Comparison of ENCODE assay signal across 11 cellular contexts in the genomic region with DNA sequence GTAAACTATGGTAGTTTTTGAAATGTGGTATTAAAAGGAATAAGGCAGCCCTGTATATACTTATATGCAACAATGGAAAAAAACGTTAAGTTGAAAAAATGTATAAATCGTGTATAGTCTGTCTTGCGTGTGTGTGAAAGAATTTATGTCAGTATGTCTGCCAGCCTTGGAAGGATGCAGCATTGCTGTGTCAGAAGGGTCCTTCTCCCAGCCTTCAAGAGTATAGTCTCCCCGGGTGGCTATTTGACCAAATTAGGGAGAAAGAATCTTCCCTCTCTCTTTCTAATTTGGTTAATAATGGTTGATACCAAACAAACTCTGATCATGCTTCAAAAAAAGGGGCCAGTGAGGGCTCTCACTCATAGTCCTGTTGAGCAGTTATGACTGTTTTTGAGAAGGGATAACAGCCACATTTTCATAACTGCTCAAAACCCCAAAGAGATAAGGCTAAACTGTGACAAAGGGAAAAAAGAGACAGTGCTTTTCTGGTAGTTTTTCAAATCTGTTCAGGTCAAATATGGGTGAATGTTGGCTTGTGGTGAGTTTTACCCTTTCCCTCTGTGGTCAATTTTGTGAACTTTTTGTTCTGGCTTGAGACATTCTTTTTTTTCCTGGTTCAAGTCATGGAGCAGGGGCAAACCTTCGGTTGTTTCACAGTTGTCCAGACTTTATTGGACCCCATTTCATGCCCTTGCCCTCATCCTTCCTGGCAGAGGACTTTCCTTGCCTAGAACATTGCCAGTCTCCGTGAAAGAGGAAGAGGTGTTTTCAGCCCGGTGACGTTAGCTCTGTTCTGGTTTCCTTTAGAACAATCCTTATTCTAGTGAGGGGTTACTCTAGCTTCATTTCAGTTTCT. TPM values are rescaled to one million over a fixed set of nuclear protein-coding genes. Genes with fewer than 3 reads are reported as not detected.
DNase-seq lines count a peak whose midpoint lies in the region; ATAC-seq, FAIRE-seq and TF ChIP-seq lines count a peak whose summit lies in the region.
"Had no signal": no experiment of that assay in that cellular context is flagged by ENCODE, and none has a peak within 500 bp of the region (broad histone marks: within the 10 kb centered on the region; RNA-seq: fewer than 3 reads in every experiment).

No MANE protein-coding gene starts in this region.

- H3K4me1 ChIP-seq in HEK293 (ENCODE audit: control insufficient read depth, insufficient read depth, low read length) = no peaks in the 10 kb centered on the region

- CTCF ChIA-PET in HEK293 (lab: Yijun Ruan, JAX) (no interaction called here), WTC11 (lab: Charles Lee) (interaction anchor here (1.1 kb wide), 1 partner anchor 659 kb away, joined by 3 read pairs; no protein-coding TSS in a partner anchor)

- TF ChIP-seq POLR2A in GM12892 (IDR thresholded peaks at IDR 0.05; ENCODE audit: low read depth, low read length) = no peak

- H3K4me3 Mint-ChIP-seq in WTC11 (no peak overlapping the region), natural killer cell (peak overlapping the region; percentile 43)
- H3K4me3 Mint-ChIP-seq: neural progenitor cell had no signal

- no peak overlapping the region for H3K27ac ChIP-seq in HEK293 (ENCODE audit: extremely low read depth, low read depth, low read length)
- H3K27ac ChIP-seq: epithelial cell of prostate, neural progenitor cell had no signal

- TF ChIP-seq CTCF in HEK293 (tag by site-specific recombination; IDR thresholded peaks at IDR 0.05) = no peak
- TF ChIP-seq CTCF in WTC11 (IDR thresholded peaks at IDR 0.05) = no peak
- TF ChIP-seq CTCF in natural killer cell (IDR thresholded peaks at IDR 0.05) = no peak

- H3K9me3 Mint-ChIP-seq in WTC11 = peaks cover 2% of the 10 kb centered on the region
- H3K9me3 Mint-ChIP-seq in natural killer cell = peaks cover 0 to under 1% of the 10 kb centered on the region in 2 donors

- ATAC-seq in WTC11 (no peak), natural killer cell (peak; percentile 44 to 64 (median 58)), GM18907 (IDR thresholded peaks at IDR 0.05; ENCODE audit: unreplicated experiment) (no peak)

- peaks cover 29% of the 10 kb centered on the region for H3K4me1 Mint-ChIP-seq in WTC11
- H3K4me1 Mint-ChIP-seq in natural killer cell = peaks cover 27 to 56% of the 10 kb centered on the region in 2 donors
- H3K4me1 Mint-ChIP-seq: neural progenitor cell had no signal

- H3K36me3 ChIP-seq in HEK293 (ENCODE audit: control insufficient read depth in 2 of 2, insufficient read depth in 1 of 2, low read length in 2 of 2) = no peaks in the 10 kb centered on the region
- no peaks in the 10 kb centered on the region for H3K36me3 ChIP-seq in H7 (replicated peaks; ENCODE audit: control insufficient read depth, insufficient read depth, low read length)
- H3K36me3 ChIP-seq: neural progenitor cell had no signal

- H3K27me3 Mint-ChIP-seq in WTC11 (ENCODE audit: low read depth) (no peaks in the 10 kb centered on the region; the same call in 1 of the 2 replicates), natural killer cell (ENCODE audit: low read depth in 2 of 2) (peaks cover 32 to 36% of the 10 kb centered on the region in 2 donors)

- H3K36me3 Mint-ChIP-seq in WTC11 (peaks cover 2% of the 10 kb centered on the region; the same call in 1 of the 2 replicates), natural killer cell (peaks cover 3% of the 10 kb centered on the region)

- H3K4me3 ChIP-seq in HEK293 (ENCODE audit: low read depth, low read length) (no peak overlapping the region), H7 (ENCODE audit: insufficient read depth, low read depth, low read length) (no peak overlapping the region)
- H3K4me3 ChIP-seq: neural progenitor cell had no signal

- DNase-seq in GM12892 (ENCODE audit: insufficient read length) (no peak), WTC11 (ENCODE audit: low spot score) (no peak), natural killer cell (no peak), H7 (no peak), NCI-H82 treated with DMSO at 0.1 percent for 48 hours (lab: John Stamatoyannopoulos, UW; ENCODE audit: unreplicated experiment) (no peak)
- DNase-seq: activated CD4-positive, alpha-beta T cell treated with anti-CD3 and anti-CD28 coated beads for 1 hour; NCI-H2029 treated with DMSO at 0.1 percent for 48 hours had no signal

- H3K27me3 ChIP-seq in H7 (ENCODE audit: control insufficient read depth, insufficient read depth, low read length) = no peaks in the 10 kb centered on the region
- H3K27me3 ChIP-seq: neural progenitor cell had no signal

- intact Hi-C loops in natural killer cell (cut with micrococcal nuclease) = no loop called here

- H3K9me3 ChIP-seq in HEK293 (ENCODE audit: control insufficient read depth, insufficient read depth, low read depth, low read length) = no peaks in the 10 kb centered on the region

- POLR2A ChIA-PET in HEK293 (lab: Yijun Ruan, JAX) = no interaction called here
- POLR2A ChIA-PET in WTC11 (lab: Charles Lee) = no interaction called here

- peak; percentile 89 for FAIRE-seq in GM12892 (lab: Jason Lieb, UNC)

- peak overlapping the region; percentile 54; the same call in 1 of the 2 replicates for H3K27ac Mint-ChIP-seq in WTC11
- peak overlapping the region in 1 of 2 donors; percentile 75 for H3K27ac Mint-ChIP-seq in natural killer cell
- H3K27ac Mint-ChIP-seq: neural progenitor cell had no signal

TF ChIP-seq in HEK293, 187 proteins besides CTCF, POLR2A, EP300 and RAD21:
- TF ChIP-seq SCRT2 (tag by site-specific recombination; IDR thresholded peaks at IDR 0.05) (0 out of 2 replicates have a peak, but pooled peaks have one; percentile 0), ZNF473 (tag by site-specific recombination; IDR thresholded peaks at IDR 0.05) (no peak)

TF ChIP-seq in WTC11, 78 proteins besides CTCF, POLR2A, EP300 and RAD21:
- no peak for TF ChIP-seq ESRRA (CRISPR knock-in tag; IDR thresholded peaks at IDR 0.05; ENCODE audit: borderline replicate concordance)
- no peak for TF ChIP-seq FOXP1 (CRISPR knock-in tag; IDR thresholded peaks at IDR 0.05; ENCODE audit: borderline replicate concordance)
- TF ChIP-seq HMGXB4 (CRISPR knock-in tag; IDR thresholded peaks at IDR 0.05) = no peak

RNA-seq across cellular contexts. Expression of gene SNX30, which starts 21.0 kb away (rescaled TPM):
- polyA plus RNA-seq in GM12892 (2012; ENCODE audit: missing spikeins) = 3.1 TPM
- total RNA-seq in WTC11 (2021) (11.8 to 13.4 TPM (median 12.1 TPM) in 3 replicates), natural killer cell (10 to 100 TPM in 1 of 3 donors, 1 to 10 TPM in 2; 8.5 to 10.5 (median 9.3) TPM)
- total RNA-seq in H7 (2014; rRNA removed; shearing (Covaris generic)) = 9.7 and 18.0 TPM in 2 replicates

RNA-seq across cellular contexts. Expression of gene INIP, which starts 53.7 kb away (rescaled TPM):
- 21.3 TPM for polyA plus RNA-seq in GM12892 (2012; ENCODE audit: missing spikeins)
- total RNA-seq in WTC11 (2021) (16.0 to 19.1 TPM (median 16.7 TPM) in 3 replicates), natural killer cell (10 to 100 TPM in 2 of 3 donors, 1 to 10 TPM in 1; 9.9 to 16.7 (median 16.4) TPM)
- total RNA-seq in H7 (2014; rRNA removed; shearing (Covaris generic)) = 9.3 and 14.4 TPM in 2 replicates

Comparison
In these comparisons a context has a peak if more than half of its experiments do, and no peak if none do; other contexts are left out.
1. ATAC-seq: peak in natural killer cell (3 of 3); none in WTC11 (single experiment) and GM18907 (single experiment).